Comparison of ENCODE assay signal across 21 cellular contexts in the genomic region with DNA sequence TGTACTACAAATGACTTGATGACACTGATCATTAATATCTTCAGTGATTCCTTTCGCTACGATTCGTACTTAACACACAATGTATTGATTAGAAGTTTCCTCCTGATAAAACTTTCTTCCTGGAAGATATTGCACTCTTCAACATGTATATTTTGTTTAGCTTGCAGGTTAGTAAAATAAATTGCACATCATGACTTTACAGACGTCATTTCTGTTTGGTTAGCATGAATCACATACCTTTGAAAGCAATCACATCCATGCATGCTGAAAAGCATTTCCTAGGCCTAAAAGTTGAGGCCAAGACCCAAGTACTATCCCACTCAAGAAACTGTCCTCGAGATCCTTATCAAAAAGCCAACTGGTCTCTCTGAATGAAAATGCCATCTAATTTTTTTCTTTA.
"Had no signal": no experiment of that assay in that cellular context is flagged by ENCODE, and none has a peak within 500 bp of the region (broad histone marks: within the 10 kb centered on the region; RNA-seq: fewer than 3 reads in every experiment).

No MANE protein-coding gene starts in this region.

- H3K27ac ChIP-seq: coronary artery, foreskin keratinocyte, parathyroid adenoma, prostate gland, right lobe of liver, testis, tibial nerve, upper lobe of right lung had no signal

- H3K36me3 ChIP-seq: prostate gland, right lobe of liver, tibial nerve, upper lobe of right lung had no signal

- H3K4me1 ChIP-seq: foreskin keratinocyte, parathyroid adenoma, prostate gland, right lobe of liver, testis, tibial nerve, upper lobe of right lung had no signal

- ATAC-seq: esophagus mucosa; foreskin keratinocyte; left colon; left ventricle myocardium superior; right lobe of liver; stimulated activated naive B cell treated with anti-CD40 and anti-IgM and Interleukin-4, amounts not matched to agents 10 μg/mL and 1 μg/mL and 100 μg/mL, for 72 hours; stimulated activated naive CD8-positive, alpha-beta T cell treated with anti-CD3 and anti-CD28 coated beads, Interleukin-15, amount 100 ng/mL, for 72 hours; upper lobe of right lung had no signal

- H3K27me3 ChIP-seq: foreskin keratinocyte, right lobe of liver, testis, tibial nerve, upper lobe of right lung had no signal

- DNase-seq: effector CD8-positive, alpha-beta T cell; foreskin keratinocyte; immature natural killer cell; kidney; left colon; left ventricle myocardium superior; mesenchymal stem cell; midbrain; right lobe of liver; stimulated activated CD4-positive, alpha-beta T cell treated with anti-CD3 and anti-CD28 coated beads, Interleukin-2, amount 100 ng/mL, for 24 hours; stimulated activated CD4-positive, alpha-beta T cell treated with anti-CD3 and anti-CD28 coated beads, Interleukin-4, amount 100 ng/mL, for 4 hours; stimulated activated naive B cell treated with anti-CD40 and anti-IgM and Interleukin-4, amounts not matched to agents 10 μg/mL and 1 μg/mL and 100 μg/mL, for 72 hours; stimulated activated naive CD8-positive, alpha-beta T cell treated with anti-CD3 and anti-CD28 coated beads, Interleukin-15, amount 100 ng/mL, for 72 hours; testis; upper lobe of right lung had no signal

- H3K9ac ChIP-seq: parathyroid adenoma had no signal

- H3K9me3 ChIP-seq: prostate gland, right lobe of liver, testis, tibial nerve, upper lobe of right lung had no signal

- H3K79me2 ChIP-seq: parathyroid adenoma had no signal

- H3K4me3 ChIP-seq: coronary artery, lung, prostate gland, right lobe of liver, testis, tibial nerve, upper lobe of right lung had no signal

- H2AFZ ChIP-seq: parathyroid adenoma had no signal
